ENCODE assay signal across 11 cellular contexts in genomic region chr19:35306473-35307246, GRCh38. TPM values are rescaled to one million over a fixed set of nuclear protein-coding genes. Genes with fewer than 3 reads are reported as not detected.
DNase-seq lines count a peak whose midpoint lies in the region; ATAC-seq and TF ChIP-seq lines count a peak whose summit lies in the region.
"Had no signal": no experiment of that assay in that cellular context is flagged by ENCODE, and none has a peak within 500 bp of the region (broad histone marks: within the 10 kb centered on the region; RNA-seq: fewer than 3 reads in every experiment).

No MANE protein-coding gene starts in this region.

- H4K20me1 ChIP-seq in BLaER1 (no peaks in the 10 kb centered on the region), OCI-LY1 (ENCODE audit: insufficient read depth, low read length) (no peaks in the 10 kb centered on the region)

- ATAC-seq in foreskin keratinocyte (no peak), GM18870 (IDR thresholded peaks at IDR 0.05; ENCODE audit: unreplicated experiment) (no peak), GM21390 (IDR thresholded peaks at IDR 0.05; ENCODE audit: unreplicated experiment) (no peak), GM21786 (IDR thresholded peaks at IDR 0.05; ENCODE audit: unreplicated experiment) (no peak)

- no peaks in the 10 kb centered on the region for H3F3A ChIP-seq in OCI-LY1 (ENCODE audit: insufficient read depth, low read length)

- H3K27me3 ChIP-seq in BLaER1 (no peaks in the 10 kb centered on the region), OCI-LY1 (ENCODE audit: insufficient read depth, low read length) (no peaks in the 10 kb centered on the region), foreskin keratinocyte (no peaks in the 10 kb centered on the region)

- TF ChIP-seq CTCF in GM12872 (IDR thresholded peaks at IDR 0.05; ENCODE audit: insufficient read depth, low read depth, low read length) (peak; percentile 74), OCI-LY1 (IDR thresholded peaks at IDR 0.05; ENCODE audit: low read length) (peak; percentile 55), foreskin keratinocyte (conservative IDR thresholded peaks at IDR 0.05) (peak; percentile 49)

- no peak overlapping the region for H3K4me3 ChIP-seq in BLaER1
- H3K4me3 ChIP-seq in OCI-LY1 (ENCODE audit: low read depth, low read length, poor library complexity, severe bottlenecking) = no peak overlapping the region

- H3K9me3 ChIP-seq in BLaER1 (no peaks in the 10 kb centered on the region), OCI-LY1 (ENCODE audit: low read length) (no peaks in the 10 kb centered on the region)

- H3K4me1 ChIP-seq in BLaER1 = peaks cover 91% of the 10 kb centered on the region
- peaks cover 14% of the 10 kb centered on the region for H3K4me1 ChIP-seq in OCI-LY1 (ENCODE audit: insufficient read depth, low read length, severe bottlenecking)
- no peaks in the 10 kb centered on the region for H3K4me1 ChIP-seq in foreskin keratinocyte

- peak overlapping the region; percentile 83; the same call in 1 of the 2 replicates for H3K27ac ChIP-seq in BLaER1
- H3K27ac ChIP-seq in OCI-LY1 (ENCODE audit: low read depth, low read length, poor library complexity, severe bottlenecking) = no peak overlapping the region
- no peak overlapping the region for H3K27ac ChIP-seq in foreskin keratinocyte

- no peak for DNase-seq in foreskin keratinocyte
- DNase-seq in RKO (ENCODE audit: low spot score) = no peak
- DNase-seq: stimulated activated naive CD4-positive, alpha-beta T cell treated with Interleukin-2 at 50 U/mL for 16 hours had no signal

- no peak overlapping the region for H3K9ac ChIP-seq in BLaER1
- no peak overlapping the region for H3K9ac ChIP-seq in OCI-LY1 (ENCODE audit: low read length)

- no peak overlapping the region for H2AFZ ChIP-seq in OCI-LY1 (ENCODE audit: low read length)

- H3K79me2 ChIP-seq in OCI-LY1 (ENCODE audit: insufficient read depth, low read length) = no peaks in the 10 kb centered on the region

- H3K4me2 ChIP-seq in BLaER1 = peak overlapping the region; percentile 95
- H3K4me2 ChIP-seq in OCI-LY1 (ENCODE audit: low read length) = no peak overlapping the region

- H3K36me3 ChIP-seq in BLaER1 (no peaks in the 10 kb centered on the region), OCI-LY1 (ENCODE audit: insufficient read depth, low read length) (no peaks in the 10 kb centered on the region)

- H3K9me2 ChIP-seq in OCI-LY1 (ENCODE audit: low read depth, low read length) = no peaks in the 10 kb centered on the region

RNA-seq across cellular contexts. Expression of gene MAG, which starts 14.7 kb away (rescaled TPM):
- total RNA-seq in foreskin keratinocyte = not detected in 2 replicates
- polyA plus RNA-seq in foreskin keratinocyte = not detected in 2 replicates
- total RNA-seq: LHCN-M2 had no signal

RNA-seq across cellular contexts. Expression of gene CD22, which starts 22.3 kb away (rescaled TPM):
- not detected in 2 replicates for total RNA-seq in foreskin keratinocyte
- polyA plus RNA-seq in foreskin keratinocyte = not detected in 2 replicates

RNA-seq across cellular contexts. Expression of gene HAMP, which starts 24.3 kb away (rescaled TPM):
- total RNA-seq in foreskin keratinocyte = not detected in 2 replicates
- not detected in 2 replicates for polyA plus RNA-seq in foreskin keratinocyte
- total RNA-seq: LHCN-M2 had no signal

RNA-seq across cellular contexts. Expression of gene USF2, which starts 37.9 kb away (rescaled TPM):
- total RNA-seq in foreskin keratinocyte = 54.5 and 59.6 TPM in 2 replicates
- polyA plus RNA-seq in foreskin keratinocyte = 81.3 and 89.9 TPM in 2 replicates

RNA-seq across cellular contexts. Expression of gene FFAR1, which starts 41.0 kb away (rescaled TPM):
- not detected in 2 replicates for total RNA-seq in foreskin keratinocyte
- polyA plus RNA-seq in foreskin keratinocyte = not detected in 2 replicates
- total RNA-seq: LHCN-M2; T-helper 2 cell treated with Interferon-gamma antibody and Interleukin-4, amounts not matched to agents 100 ng/mL and 5 ng/mL, for 36 hours had no signal
